Comparison of ENCODE assay signal across 8 cellular contexts in the genomic region with DNA sequence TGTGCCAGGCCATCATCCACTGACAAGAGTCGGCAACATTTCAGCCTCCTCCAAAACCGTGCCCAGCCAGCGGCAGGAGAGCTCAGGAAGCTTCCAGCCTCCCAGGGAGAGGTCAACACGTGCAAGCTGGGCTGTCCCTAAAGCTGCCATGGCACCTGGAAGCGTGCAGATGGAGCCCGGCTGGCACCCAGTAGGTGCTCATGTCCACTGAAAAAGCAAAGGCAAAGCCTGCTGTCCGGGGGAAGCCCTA. TPM values are rescaled to one million over a fixed set of nuclear protein-coding genes. Genes with fewer than 3 reads are reported as not detected.
DNase-seq lines count a peak whose midpoint lies in the region; ATAC-seq, FAIRE-seq and TF ChIP-seq lines count a peak whose summit lies in the region.

No MANE protein-coding gene starts in this region.

- CTCF ChIA-PET in PC-3 (lab: Charles Lee): no interaction called here
- CTCF ChIA-PET in endothelial cell of umbilical vein (lab: Charles Lee): interaction anchor here (1.4 to 5.6 kb wide), 6 partner anchors 16 to 88 kb away, joined by 3 to 60 read pairs (median 12); partner anchors contain the start of gene DSN1

- H3K9me3 Mint-ChIP-seq in CD4-positive, CD25-positive, alpha-beta regulatory T cell: no peaks in the 10 kb centered on the region
- no peaks in the 10 kb centered on the region for H3K9me3 Mint-ChIP-seq in neural progenitor cell

- H3K79me2 ChIP-seq in PC-3 (ENCODE audit: low read length): peaks cover 56% of the 10 kb centered on the region
- H3K79me2 ChIP-seq in endothelial cell of umbilical vein (ENCODE audit: control insufficient read depth, insufficient read depth, low read length): peaks cover 57% of the 10 kb centered on the region
- H3K79me2 ChIP-seq in neural progenitor cell (ENCODE audit: low read depth): peaks cover 64% of the 10 kb centered on the region

- no peak for FAIRE-seq in endothelial cell of umbilical vein (lab: Jason Lieb, UNC)

- no peak overlapping the region for H3K27ac ChIP-seq in CD4-positive, CD25-positive, alpha-beta regulatory T cell (ENCODE audit: insufficient read depth, low read length, poor library complexity, severe bottlenecking)
- H3K27ac ChIP-seq in PC-3 (ENCODE audit: low read length): peak overlapping the region; percentile 47
- no peak overlapping the region for H3K27ac ChIP-seq in endothelial cell of umbilical vein (ENCODE audit: insufficient read depth, low read depth, low read length)
- no peak overlapping the region for H3K27ac ChIP-seq in neural progenitor cell

- dilution Hi-C loops in endothelial cell of umbilical vein (cut with MboI; ENCODE audit: extremely low pct_ligation_motif_present, low sequenced_read_pairs): no loop called here

- H2AFZ ChIP-seq in PC-3 (ENCODE audit: low read length): peak overlapping the region; percentile 77; the same call in 1 of the 2 replicates
- no peak overlapping the region for H2AFZ ChIP-seq in endothelial cell of umbilical vein (ENCODE audit: low read depth, low read length)
- no peak overlapping the region for H2AFZ ChIP-seq in neural progenitor cell (replicated peaks)

- H3K4me2 ChIP-seq in PC-3 (ENCODE audit: low read length): peak overlapping the region; percentile 80
- H3K4me2 ChIP-seq in endothelial cell of umbilical vein (ENCODE audit: insufficient read depth, low read length): peak overlapping the region; percentile 65
- peak overlapping the region; percentile 99 for H3K4me2 ChIP-seq in neural progenitor cell

- peak overlapping the region in 1 of 3 donors; percentile 69 for H3K27ac Mint-ChIP-seq in CD4-positive, CD25-positive, alpha-beta regulatory T cell
- no peak overlapping the region for H3K27ac Mint-ChIP-seq in neural progenitor cell

- H3K9me1 ChIP-seq in endothelial cell of umbilical vein (replicated peaks; ENCODE audit: control insufficient read depth, extremely low read depth, insufficient read depth, low read length): no peaks in the 10 kb centered on the region

- ATAC-seq in CD4-positive, CD25-positive, alpha-beta regulatory T cell (ENCODE audit: low read depth in 2 of 2): no peak
- ATAC-seq in PC-3 (no peak), HG02610 (IDR thresholded peaks at IDR 0.05; ENCODE audit: unreplicated experiment) (no peak)

- no peaks in the 10 kb centered on the region for H3K9me2 ChIP-seq in PC-3 (replicated peaks; ENCODE audit: low read length)

- no peaks in the 10 kb centered on the region for H3K36me3 Mint-ChIP-seq in CD4-positive, CD25-positive, alpha-beta regulatory T cell
- peaks cover 4% of the 10 kb centered on the region for H3K36me3 Mint-ChIP-seq in neural progenitor cell

- H3K4me1 ChIP-seq in CD4-positive, CD25-positive, alpha-beta regulatory T cell (ENCODE audit: control insufficient read depth, insufficient read depth, low read length, poor library complexity, severe bottlenecking): peaks cover 4% of the 10 kb centered on the region
- peaks cover 28% of the 10 kb centered on the region for H3K4me1 ChIP-seq in PC-3 (ENCODE audit: insufficient read depth, low read length)
- H3K4me1 ChIP-seq in endothelial cell of umbilical vein (ENCODE audit: control insufficient read depth, extremely low read depth, insufficient read depth, low read length): peaks cover 24% of the 10 kb centered on the region
- H3K4me1 ChIP-seq in neural progenitor cell: peaks cover 13% of the 10 kb centered on the region

- POLR2A ChIA-PET in PC-3 (lab: Charles Lee; ENCODE audit: unreplicated experiment): no interaction called here
- POLR2A ChIA-PET in endothelial cell of umbilical vein (lab: Charles Lee): interaction anchor here (0.9 kb wide), 1 partner anchor 11 kb away, joined by 3 read pairs; no protein-coding TSS in a partner anchor

- TF ChIP-seq CTCF in PC-3 (conservative IDR thresholded peaks at IDR 0.05; ENCODE audit: low read depth, low read length): no peak
- no peak for TF ChIP-seq CTCF in endothelial cell of umbilical vein (IDR thresholded peaks at IDR 0.05; ENCODE audit: extremely low read depth in 1 of 2, insufficient read depth in 1 of 2, low read depth in 1 of 2, low read length in 2 of 2)
- TF ChIP-seq CTCF in neural progenitor cell (IDR thresholded peaks at IDR 0.05): no peak

- peak overlapping the region; percentile 12 to 80 (median 64) for H3K4me3 Mint-ChIP-seq in CD4-positive, CD25-positive, alpha-beta regulatory T cell
- peak overlapping the region; percentile 91 for H3K4me3 Mint-ChIP-seq in neural progenitor cell

- peaks cover 5% of the 10 kb centered on the region for H3K27me3 ChIP-seq in CD4-positive, CD25-positive, alpha-beta regulatory T cell (ENCODE audit: control insufficient read depth, insufficient read depth, low read length)
- no peaks in the 10 kb centered on the region for H3K27me3 ChIP-seq in PC-3 (ENCODE audit: low read length)
- H3K27me3 ChIP-seq in endothelial cell of umbilical vein (ENCODE audit: control insufficient read depth in 2 of 2, insufficient read depth in 2 of 2, low read length in 2 of 2): no peaks in the 10 kb centered on the region
- peaks cover 11% of the 10 kb centered on the region for H3K27me3 ChIP-seq in neural progenitor cell

- H3F3A ChIP-seq in PC-3 (ENCODE audit: low read length, unreplicated experiment): no peaks in the 10 kb centered on the region
- peaks cover 7% of the 10 kb centered on the region for H3F3A ChIP-seq in neural progenitor cell (ENCODE audit: low read depth)

- H3K9ac ChIP-seq in PC-3 (ENCODE audit: low read length): peak overlapping the region; percentile 61
- H3K9ac ChIP-seq in endothelial cell of umbilical vein (replicated peaks; ENCODE audit: extremely low read depth, insufficient read depth, low read length): no peak overlapping the region
- no peak overlapping the region for H3K9ac ChIP-seq in neural progenitor cell

- H3K4me3 ChIP-seq in CD4-positive, CD25-positive, alpha-beta regulatory T cell (ENCODE audit: low read depth, low read length): no peak overlapping the region
- H3K4me3 ChIP-seq in PC-3 (ENCODE audit: low read length): peak overlapping the region; percentile 81
- H3K4me3 ChIP-seq in endothelial cell of umbilical vein (replicated peaks in 1 of 3; ENCODE audit: insufficient read depth in 1 of 3, low read depth in 1 of 3, low read length in 3 of 3): peak overlapping the region in 2 of 3 experiments; percentile 27 to 54
- peak overlapping the region; percentile 93 for H3K4me3 ChIP-seq in neural progenitor cell

- H3K4me1 Mint-ChIP-seq in CD4-positive, CD25-positive, alpha-beta regulatory T cell: peaks cover 0 to 24% (median 16%) of the 10 kb centered on the region in 4 donors
- H3K4me1 Mint-ChIP-seq in neural progenitor cell: peaks cover 36% of the 10 kb centered on the region

- H3K9me3 ChIP-seq in CD4-positive, CD25-positive, alpha-beta regulatory T cell (ENCODE audit: control insufficient read depth in 2 of 2, low read length in 2 of 2): no peaks in the 10 kb centered on the region
- H3K9me3 ChIP-seq in PC-3 (ENCODE audit: low read length): no peaks in the 10 kb centered on the region
- H3K9me3 ChIP-seq in endothelial cell of umbilical vein (replicated peaks; ENCODE audit: control insufficient read depth, insufficient read depth, low read length): no peaks in the 10 kb centered on the region
- H3K9me3 ChIP-seq in neural progenitor cell (ENCODE audit: low read depth): no peaks in the 10 kb centered on the region

- no TSS peak for BruUV-seq in PC-3 (replicated peaks; lab: Mats Ljungman, UMichigan)
- TSS peak; percentile 20 for BruUV-seq in endothelial cell of umbilical vein (replicated peaks; lab: Mats Ljungman, UMichigan)

- intact Hi-C loops in PC-3 (cut with micrococcal nuclease) (loop anchor here (10.0 kb wide), 1 partner anchor 257 kb away; the partner anchor contains the start of gene RAB5IF), endothelial cell of umbilical vein (cut with micrococcal nuclease) (loop anchor here (5.0 to 10.0 kb wide), 4 partner anchors 69 to 397 kb away; partner anchors contain the start of gene DSN1)

- peaks cover 58% of the 10 kb centered on the region for H3K27me3 Mint-ChIP-seq in CD4-positive, CD25-positive, alpha-beta regulatory T cell
- peaks cover 6% of the 10 kb centered on the region for H3K27me3 Mint-ChIP-seq in neural progenitor cell (ENCODE audit: insufficient read depth, low read depth)

- H4K20me1 ChIP-seq in PC-3 (ENCODE audit: low read length) (0 out of 2 replicates have a peak, but pooled peaks cover 4% of the 10 kb centered on the region), endothelial cell of umbilical vein (replicated peaks; ENCODE audit: control insufficient read depth, extremely low read depth, insufficient read depth, low read length) (no peaks in the 10 kb centered on the region), neural progenitor cell (ENCODE audit: low read depth) (peaks cover 58% of the 10 kb centered on the region)

- TF ChIP-seq POLR2A in endothelial cell of umbilical vein (IDR thresholded peaks at IDR 0.05; ENCODE audit: low read depth, low read length): no peak

- DNase-seq in CD4-positive, CD25-positive, alpha-beta regulatory T cell: no peak
- DNase-seq in PC-3 (no peak), endothelial cell of umbilical vein (ENCODE audit: low read depth, low spot score) (no peak), neural progenitor cell (ENCODE audit: low spot score) (no peak), SIG-M5 (lab: John Stamatoyannopoulos, UW) (no peak)
- no peak for DNase-seq in stimulated activated CD4-positive, alpha-beta T cell treated with anti-CD3 and anti-CD28 coated beads, Interleukin-4, amount 100 ng/mL, for 4 hours
- no peak for DNase-seq in activated CD4-positive, alpha-beta T cell treated with anti-CD3 and anti-CD28 coated beads for 1 hour

- no peaks in the 10 kb centered on the region for H3K36me3 ChIP-seq in CD4-positive, CD25-positive, alpha-beta regulatory T cell (ENCODE audit: control insufficient read depth, insufficient read depth, low read length)
- H3K36me3 ChIP-seq in PC-3 (ENCODE audit: low read depth, low read length) (0 out of 2 replicates have a peak, but pooled peaks cover 3% of the 10 kb centered on the region), endothelial cell of umbilical vein (ENCODE audit: control insufficient read depth in 2 of 2, extremely low read depth in 1 of 2, insufficient read depth in 2 of 2, low read length in 2 of 2) (peaks cover 0 to 2% of the 10 kb centered on the region in 2 experiments), neural progenitor cell (no peaks in the 10 kb centered on the region)

RNA-seq across cellular contexts. Expression of gene TLDC2, which starts 14.4 kb away (rescaled TPM):
- total RNA-seq in CD4-positive, CD25-positive, alpha-beta regulatory T cell: not detected
- under 1 TPM; 0.32 to 0.57 (median 0.41) TPM for polyA plus RNA-seq in CD4-positive, CD25-positive, alpha-beta regulatory T cell
- not detected in 2 replicates for total RNA-seq in PC-3 (2014; rRNA removed)
- total RNA-seq in endothelial cell of umbilical vein: not detected in 2 replicates
- polyA plus RNA-seq in endothelial cell of umbilical vein: not detected in 2 replicates
- polyA plus RNA-seq in endothelial cell of umbilical vein (2011; cell fraction: cytosol; rRNA removed): not detected in 2 replicates
- polyA plus RNA-seq in endothelial cell of umbilical vein (2011; cell fraction: nucleus; rRNA removed): not detected in 2 replicates
- polyA plus RNA-seq in endothelial cell of umbilical vein (2012): 0.19 and 0.23 TPM in 2 replicates
- polyA minus RNA-seq in endothelial cell of umbilical vein: not detected in 2 replicates
- not detected for polyA minus RNA-seq in endothelial cell of umbilical vein (2011; cell fraction: cytosol; rRNA and poly(A)+ RNA removed)
- polyA minus RNA-seq in endothelial cell of umbilical vein (2011; cell fraction: nucleus; rRNA and poly(A)+ RNA removed): not detected in 2 replicates
- total RNA-seq in neural progenitor cell (ENCODE audit: low replicate concordance): 2.4 and 3.8 TPM in 2 replicates
